Comparison of ENCODE assay signal across 8 cellular contexts in the genomic region with DNA sequence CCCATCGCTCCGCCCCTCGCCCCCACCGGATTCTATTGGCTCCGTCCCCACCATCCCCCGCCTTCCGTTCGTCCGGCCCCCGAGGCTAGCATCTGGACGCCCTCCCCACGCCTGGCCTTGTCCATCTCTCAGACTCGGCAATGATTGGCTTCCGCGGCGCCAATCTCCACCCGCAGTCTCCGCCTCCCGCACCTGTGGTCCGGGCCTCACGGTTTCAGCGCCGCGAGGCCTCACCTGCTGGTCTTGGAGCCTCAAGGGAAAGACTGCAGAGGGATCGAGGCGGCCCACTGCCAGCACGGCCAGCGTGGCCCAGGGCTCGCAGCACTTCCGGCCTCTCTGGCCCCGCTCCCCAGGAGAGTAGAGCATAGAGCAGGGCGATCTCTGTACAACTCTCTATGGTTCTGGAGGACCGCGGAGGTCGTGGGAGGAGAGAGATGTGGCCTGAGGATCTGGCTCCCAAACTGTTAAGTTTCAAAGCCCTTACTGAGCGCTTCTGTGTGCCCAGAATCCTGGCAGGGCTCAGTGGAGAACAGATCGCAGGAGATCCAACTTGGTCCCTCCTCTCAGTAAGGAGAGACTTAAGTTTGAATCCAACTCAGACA. TPM values are rescaled to one million over a fixed set of nuclear protein-coding genes. Genes with fewer than 3 reads are reported as not detected.
A peak's percentile ranks its signal among the peaks of the same experiment; 100 is the strongest.
DNase-seq lines count a peak whose midpoint lies in the region; ATAC-seq and TF ChIP-seq lines count a peak whose summit lies in the region.

ERCC1 (minus strand) TSS at position 329 of the 602 bp plus-strand sequence. CDS start 543 bp downstream, outside the sequence.

- intact Hi-C loops in heart right ventricle (cut with DNase I) (loop anchor here in 3 of 10 donors (1.0 to 10.0 kb wide), 4 partner anchors 17 to 221 kb away; partner anchors contain the start of gene POLR1G (in 2 of the 3)), posterior vena cava (cut with DNase I) (loop anchor here in 1 of 2 donors (2.0 kb wide), 1 partner anchor 17 kb away; the partner anchor contains the start of gene POLR1G)

- H3K4me1 ChIP-seq in SJSA1 (replicated peaks) (peaks cover 33% of the 10 kb centered on the region), heart right ventricle (peaks cover 4 to 68% (median 45%) of the 10 kb centered on the region in 9 donors)

- peak; percentile 96 for DNase-seq in GM10266 (ENCODE audit: extremely low spot score)
- peak; percentile 89 for DNase-seq in HFF-Myc (ENCODE audit: extremely low read depth, low read depth)
- DNase-seq in MV-4-11 (lab: John Stamatoyannopoulos, UW) = peak; percentile 95
- DNase-seq in SJSA1 (ENCODE audit: low read depth in 1 of 2, low spot score in 2 of 2) = peak; percentile 94 to 96
- peak; percentile 94 to 95 for DNase-seq in heart right ventricle
- peak; percentile 97 for DNase-seq in posterior vena cava (ENCODE audit: low spot score)
- DNase-seq in central memory CD4-positive, alpha-beta T cell = no peak

- peak within 1 kb of the TSS; percentile 84 for H3K4me3 ChIP-seq in HFF-Myc (replicated peaks; ENCODE audit: low read depth, low read length)
- H3K4me3 ChIP-seq in SJSA1 = peak within 1 kb of the TSS; percentile 61
- peak within 1 kb of the TSS; percentile 42 to 81 (median 72) for H3K4me3 ChIP-seq in heart right ventricle

- H3K36me3 ChIP-seq in SJSA1 (peaks cover 33% of the 10 kb centered on the region), heart right ventricle (peaks cover 0 to 36% (median 9%) of the 10 kb centered on the region in 9 donors)

- TF ChIP-seq CTCF in GM10266 (IDR thresholded peaks at IDR 0.05; ENCODE audit: control insufficient read depth, insufficient read depth, low read depth, missing control alignments) (no peak), HFF-Myc (IDR thresholded peaks at IDR 0.05; ENCODE audit: low read depth, low read length, missing control alignments) (no peak), heart right ventricle (IDR thresholded peaks at IDR 0.05) (no peak)

- H3K27me3 ChIP-seq in SJSA1 (replicated peaks) (no peaks in the 10 kb centered on the region), heart right ventricle (peaks cover 0 to 7% (median 0%) of the 10 kb centered on the region in 7 donors)

- H3K27ac ChIP-seq in SJSA1 = peak within 1 kb of the TSS; percentile 88
- H3K27ac ChIP-seq in adipose tissue (ENCODE audit: low read depth, low read length) = peak within 1 kb of the TSS; percentile 94
- peak within 1 kb of the TSS; percentile 34 to 96 (median 92) for H3K27ac ChIP-seq in heart right ventricle

- WGBS in adipose tissue, 3 donors = 0 to 1% (median 0%) methylated on average over 34 to 37 of the region's 37 CpGs
- WGBS in heart right ventricle, 2 donors = 0 to 1% methylated on average over 36 to 37 of the region's 37 CpGs

- ATAC-seq in heart right ventricle = peak; percentile 81 to 90 (median 86)

- H3K9me3 ChIP-seq in SJSA1 (replicated peaks) (no peaks in the 10 kb centered on the region), heart right ventricle (no peaks in the 10 kb centered on the region)

RNA-seq across cellular contexts. Expression of gene ERCC1, which starts in this region (rescaled TPM):
- total RNA-seq in SJSA1 (2014; rRNA removed; shearing (Covaris generic)) = 102 and 247 TPM in 2 replicates
- polyA plus RNA-seq in adipose tissue = 10 to 100 TPM; 31.0 to 63.9 (median 59.5) TPM
- 100 to 1,000 TPM; 113 to 194 (median 136) TPM for total RNA-seq in heart right ventricle
- polyA plus RNA-seq in heart right ventricle = 100 to 1,000 TPM; 147 to 183 TPM
- total RNA-seq in posterior vena cava = 10 to 100 TPM; 65.0 to 68.4 TPM
